ENCODE assay signal across 15 cellular contexts in the genomic region with DNA sequence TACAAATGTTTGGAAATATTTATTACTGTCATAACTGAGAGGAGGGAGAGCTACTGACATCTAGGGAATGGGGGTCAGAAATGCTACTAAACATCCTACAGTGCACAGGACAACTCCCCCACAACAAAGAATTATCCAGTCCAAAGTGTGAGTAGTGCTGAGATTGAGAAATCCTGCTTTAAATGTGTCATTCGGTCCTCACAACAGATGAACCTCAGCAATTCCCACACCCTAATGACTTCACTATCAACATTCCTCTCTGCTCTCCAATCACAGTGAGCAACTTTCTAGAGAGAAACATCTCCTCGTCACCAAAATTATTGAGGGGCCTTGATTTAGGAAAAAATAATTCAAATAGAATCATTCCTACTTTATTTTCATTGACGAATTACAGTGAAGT. TPM values are rescaled to one million over a fixed set of nuclear protein-coding genes. Genes with fewer than 3 reads are reported as not detected.
A peak's percentile ranks its signal among the peaks of the same experiment; 100 is the strongest.
DNase-seq lines count a peak whose midpoint lies in the region; ATAC-seq and TF ChIP-seq lines count a peak whose summit lies in the region.
"Had no signal": no experiment of that assay in that cellular context is flagged by ENCODE, and none has a peak within 500 bp of the region (broad histone marks: within the 10 kb centered on the region; RNA-seq: fewer than 3 reads in every experiment).

No MANE protein-coding gene starts in this region.

- H3K4me1 Mint-ChIP-seq in MCF 10A (ENCODE audit: insufficient read depth, unreplicated experiment), result peaks cover 12% of the 10 kb centered on the region
- H3K4me1 Mint-ChIP-seq in activated T-helper 1 cell treated with anti-CD3 and anti-CD28 coated beads, Interleukin-12 subunit alpha, Interleukin-12 subunit beta, Interleukin-2, Interleukin-4 antibody, amounts not matched to agents 30 ng/mL and 10 ng/mL and 1 ng/mL, durations not matched to agents 14 hours and 24 hours and 36 hours (ENCODE audit: low read depth), result peaks cover 9% of the 10 kb centered on the region

- TF ChIP-seq CTCF in MCF 10A (IDR thresholded peaks at IDR 0.05; ENCODE audit: unreplicated experiment), result no peak
- TF ChIP-seq CTCF in breast epithelium (IDR thresholded peaks at IDR 0.05), result no peak

- peak overlapping the region; percentile 61 for H3K27ac Mint-ChIP-seq in MCF 10A (ENCODE audit: low read depth, unreplicated experiment)
- no peak overlapping the region for H3K27ac Mint-ChIP-seq in activated T-helper 1 cell treated with anti-CD3 and anti-CD28 coated beads, Interleukin-12 subunit alpha, Interleukin-12 subunit beta, Interleukin-2, Interleukin-4 antibody, amounts not matched to agents 30 ng/mL and 10 ng/mL and 1 ng/mL, durations not matched to agents 14 hours and 24 hours and 36 hours
- H3K27ac Mint-ChIP-seq: activated naive CD4-positive, alpha-beta T cell treated with anti-CD3 and anti-CD28 coated beads, Interleukin-2, amount 50 U/mL, for 24 hours had no signal

- H3K4me3 Mint-ChIP-seq in MCF 10A (ENCODE audit: unreplicated experiment), result no peak overlapping the region
- no peak overlapping the region for H3K4me3 Mint-ChIP-seq in activated T-helper 1 cell treated with anti-CD3 and anti-CD28 coated beads, Interleukin-12 subunit alpha, Interleukin-12 subunit beta, Interleukin-2, Interleukin-4 antibody, amounts not matched to agents 30 ng/mL and 10 ng/mL and 1 ng/mL, durations not matched to agents 14 hours and 24 hours and 36 hours
- H3K4me3 Mint-ChIP-seq: activated naive CD4-positive, alpha-beta T cell treated with anti-CD3 and anti-CD28 coated beads, Interleukin-2, amount 50 U/mL, for 24 hours had no signal

- DNase-seq in MCF 10A (ENCODE audit: unreplicated experiment), result peak; percentile 68
- no peak for DNase-seq in breast epithelium (ENCODE audit: low spot score in 2 of 2)
- DNase-seq in NCI-H460 (ENCODE audit: extremely low read depth, low read depth), result peak; percentile 19
- peak; percentile 61 for DNase-seq in fibroblast of peridontal ligament (ENCODE audit: extremely low read depth)
- DNase-seq in stromal cell of bone marrow (ENCODE audit: low read depth), result peak; percentile 49
- DNase-seq in activated T-helper 1 cell treated with anti-CD3 and anti-CD28 coated beads, Interleukin-12 subunit alpha, Interleukin-12 subunit beta, Interleukin-2, Interleukin-4 antibody, amounts not matched to agents 30 ng/mL and 10 ng/mL and 1 ng/mL, durations not matched to agents 14 hours and 24 hours and 36 hours (ENCODE audit: low spot score), result no peak
- no peak for DNase-seq in DMS79 (lab: John Stamatoyannopoulos, UW)
- DNase-seq: mesendoderm, NCI-H1417 treated with DMSO at 0.1 percent for 48 hours, occipital lobe had no signal

- intact Hi-C loops in MCF 10A (cut with micrococcal nuclease) (no loop called here), breast epithelium (cut with DNase I; ENCODE audit: low total_unique reads) (no loop called here)
- intact Hi-C loops in activated T-helper 1 cell treated with anti-CD3 and anti-CD28 coated beads, Interleukin-12 subunit alpha, Interleukin-12 subunit beta, Interleukin-2, Interleukin-4 antibody, amounts not matched to agents 30 ng/mL and 10 ng/mL and 1 ng/mL, durations not matched to agents 14 hours and 24 hours and 36 hours (cut with micrococcal nuclease), result no loop called here

- POLR2A ChIA-PET in MCF 10A (lab: Yijun Ruan, JAX), result interaction anchor here (0.8 to 1.6 kb wide), 6 partner anchors 18 to 1231 kb away, joined by 3 to 9 read pairs (median 6); partner anchors contain the start of gene OMA1

- no peak for TF ChIP-seq POLR2A in breast epithelium (IDR thresholded peaks at IDR 0.05)

- no peak for ATAC-seq in HG03175 (IDR thresholded peaks at IDR 0.05; ENCODE audit: unreplicated experiment)
- ATAC-seq: A549 had no signal

- H3K36me3 Mint-ChIP-seq in MCF 10A (ENCODE audit: insufficient read depth, unreplicated experiment), result peaks cover 2% of the 10 kb centered on the region
- peaks cover 8% of the 10 kb centered on the region for H3K36me3 Mint-ChIP-seq in activated T-helper 1 cell treated with anti-CD3 and anti-CD28 coated beads, Interleukin-12 subunit alpha, Interleukin-12 subunit beta, Interleukin-2, Interleukin-4 antibody, amounts not matched to agents 30 ng/mL and 10 ng/mL and 1 ng/mL, durations not matched to agents 14 hours and 24 hours and 36 hours (ENCODE audit: low read depth)

- no peaks in the 10 kb centered on the region for H3K27me3 ChIP-seq in breast epithelium

- CTCF ChIA-PET in MCF 10A (lab: Yijun Ruan, JAX), result interaction anchor here (1.0 to 1.9 kb wide), 5 partner anchors 10 to 245 kb away, joined by 3 to 16 read pairs (median 5); no protein-coding TSS in a partner anchor

- no peaks in the 10 kb centered on the region for H3K36me3 ChIP-seq in breast epithelium

- no peak overlapping the region for H3K27ac ChIP-seq in breast epithelium
- H3K27ac ChIP-seq: A549 had no signal

- no peaks in the 10 kb centered on the region for H3K9me3 Mint-ChIP-seq in MCF 10A (ENCODE audit: unreplicated experiment)
- no peaks in the 10 kb centered on the region for H3K9me3 Mint-ChIP-seq in activated T-helper 1 cell treated with anti-CD3 and anti-CD28 coated beads, Interleukin-12 subunit alpha, Interleukin-12 subunit beta, Interleukin-2, Interleukin-4 antibody, amounts not matched to agents 30 ng/mL and 10 ng/mL and 1 ng/mL, durations not matched to agents 14 hours and 24 hours and 36 hours
- H3K9me3 Mint-ChIP-seq: activated naive CD4-positive, alpha-beta T cell treated with anti-CD3 and anti-CD28 coated beads, Interleukin-2, amount 50 U/mL, for 24 hours had no signal

- no peaks in the 10 kb centered on the region for H3K9me3 ChIP-seq in breast epithelium
- H3K9me3 ChIP-seq: A549 had no signal

- no peak overlapping the region for H3K4me3 ChIP-seq in breast epithelium
- H3K4me3 ChIP-seq: A549 had no signal

- no TSS peak for BruUV-seq in MCF 10A (replicated peaks; lab: Mats Ljungman, UMichigan)

- H3K27me3 Mint-ChIP-seq in MCF 10A (ENCODE audit: insufficient read depth, unreplicated experiment), result no peaks in the 10 kb centered on the region
- no peaks in the 10 kb centered on the region for H3K27me3 Mint-ChIP-seq in activated T-helper 1 cell treated with anti-CD3 and anti-CD28 coated beads, Interleukin-12 subunit alpha, Interleukin-12 subunit beta, Interleukin-2, Interleukin-4 antibody, amounts not matched to agents 30 ng/mL and 10 ng/mL and 1 ng/mL, durations not matched to agents 14 hours and 24 hours and 36 hours (ENCODE audit: insufficient read depth)
- H3K27me3 Mint-ChIP-seq: activated naive CD4-positive, alpha-beta T cell treated with anti-CD3 and anti-CD28 coated beads, Interleukin-2, amount 50 U/mL, for 24 hours had no signal

- H3K4me1 ChIP-seq in breast epithelium, result no peaks in the 10 kb centered on the region
- H3K4me1 ChIP-seq: A549 had no signal

RNA-seq across cellular contexts. Expression of gene OMA1, which starts 18.0 kb away (rescaled TPM):
- total RNA-seq in MCF 10A (2022), result 15.7 and 17.9 TPM in 2 replicates
- total RNA-seq in breast epithelium, result 10 to 100 TPM; 26.4 to 79.8 (median 48.2) TPM
- 14.4 and 17.5 TPM in 2 replicates for total RNA-seq in NCI-H460 (2014; rRNA removed; shearing (Covaris generic))
- polyA plus RNA-seq in NCI-H460 (2014; cell fraction: nucleus; rRNA removed), result 31.9 and 67.6 TPM in 2 replicates
- 12.9 and 13.0 TPM in 2 replicates for total RNA-seq in activated T-helper 1 cell treated with anti-CD3 and anti-CD28 coated beads, Interleukin-12 subunit alpha, Interleukin-12 subunit beta, Interleukin-2, Interleukin-4 antibody, amounts not matched to agents 30 ng/mL and 10 ng/mL and 1 ng/mL, durations not matched to agents 14 hours and 24 hours and 36 hours

RNA-seq across cellular contexts. Expression of gene TACSTD2, which starts 48.5 kb away (rescaled TPM):
- total RNA-seq in MCF 10A (2022) (10.4 and 14.8 TPM in 2 replicates), breast epithelium (100 to 1,000 TPM in 2 of 3 donors, 1 to 10 TPM in 1; 1.1 to 335 (median 230) TPM)
- total RNA-seq in NCI-H460 (2014; rRNA removed; shearing (Covaris generic)), result not detected in 2 replicates
- polyA plus RNA-seq in NCI-H460 (2014; cell fraction: nucleus; rRNA removed), result not detected in 2 replicates
- total RNA-seq in activated T-helper 1 cell treated with anti-CD3 and anti-CD28 coated beads, Interleukin-12 subunit alpha, Interleukin-12 subunit beta, Interleukin-2, Interleukin-4 antibody, amounts not matched to agents 30 ng/mL and 10 ng/mL and 1 ng/mL, durations not matched to agents 14 hours and 24 hours and 36 hours, result not detected in 2 replicates
- total RNA-seq: SK-MEL-5, temporal lobe had no signal
- polyA plus RNA-seq: A549 had no signal

Comparison
In these comparisons a context has a peak if more than half of its experiments do, and no peak if none do; other contexts are left out.
1. DNase-seq: peak in MCF 10A (single experiment), NCI-H460 (single experiment), fibroblast of peridontal ligament (single experiment) and stromal cell of bone marrow (single experiment); none in breast epithelium (0 of 2), activated T-helper 1 cell treated with anti-CD3 and anti-CD28 coated beads, Interleukin-12 subunit alpha, Interleukin-12 subunit beta, Interleukin-2, Interleukin-4 antibody, amounts not matched to agents 30 ng/mL and 10 ng/mL and 1 ng/mL, durations not matched to agents 14 hours and 24 hours and 36 hours (single experiment) and DMS79 (single experiment).